In genomic region chr15:57505056-57505713, GRCh38 we compare ENCODE assay signal across 11 cellular contexts.
DNase-seq lines count a peak whose midpoint lies in the region; ATAC-seq, FAIRE-seq and TF ChIP-seq lines count a peak whose summit lies in the region.
"Had no signal": no experiment of that assay in that cellular context is flagged by ENCODE, and none has a peak within 500 bp of the region (broad histone marks: within the 10 kb centered on the region; RNA-seq: fewer than 3 reads in every experiment).

No MANE protein-coding gene starts in this region.

- FAIRE-seq in kidney (lab: Jason Lieb, UNC) (no peak), small intestine (lab: Jason Lieb, UNC) (no peak)

- no peaks in the 10 kb centered on the region for H3K36me3 Mint-ChIP-seq in activated CD4-positive, alpha-beta T cell treated with anti-CD3 and anti-CD28 coated beads, Interleukin-2, amount 10 ng/mL, durations not matched to agents 24 days and 14 days (ENCODE audit: low read depth)

- H3K27me3 Mint-ChIP-seq in activated CD4-positive, alpha-beta T cell treated with anti-CD3 and anti-CD28 coated beads, Interleukin-2, amount 10 ng/mL, durations not matched to agents 24 days and 14 days: no peaks in the 10 kb centered on the region

- TF ChIP-seq CTCF in ascending aorta (IDR thresholded peaks at IDR 0.05) (no peak), kidney (IDR thresholded peaks at IDR 0.05; ENCODE audit: borderline replicate concordance, extremely low read depth, insufficient read depth) (no peak)

- H3K27ac ChIP-seq in ascending aorta (peak overlapping the region; percentile 69 to 83), kidney (ENCODE audit: low read depth in 2 of 2, low read length in 2 of 2) (peak overlapping the region; percentile 88 to 89), small intestine (ENCODE audit: low read depth in 1 of 2, low read length in 1 of 2) (peak overlapping the region in 1 of 2 donors; percentile 73)

- H3K36me3 ChIP-seq in ascending aorta (no peaks in the 10 kb centered on the region), kidney (ENCODE audit: control insufficient read depth in 1 of 2, insufficient read depth in 2 of 2, low read length in 2 of 2) (no peaks in the 10 kb centered on the region), small intestine (ENCODE audit: control insufficient read depth in 2 of 2, insufficient read depth in 2 of 2, low read length in 2 of 2) (no peaks in the 10 kb centered on the region)

- no peak for ATAC-seq in HG03457 (IDR thresholded peaks at IDR 0.05; ENCODE audit: unreplicated experiment)

- H3K9me3 ChIP-seq in ascending aorta (no peaks in the 10 kb centered on the region), kidney (ENCODE audit: control insufficient read depth in 1 of 2, low read length in 2 of 2) (no peaks in the 10 kb centered on the region), small intestine (ENCODE audit: control insufficient read depth, low read depth) (no peaks in the 10 kb centered on the region)

- peak overlapping the region in 1 of 2 donors; percentile 23 for H3K9ac ChIP-seq in kidney (ENCODE audit: low read length in 2 of 2)

- H3K27me3 ChIP-seq in ascending aorta: no peaks in the 10 kb centered on the region
- H3K27me3 ChIP-seq in small intestine (ENCODE audit: control insufficient read depth in 2 of 2, insufficient read depth in 2 of 2, low read length in 2 of 2): no peaks in the 10 kb centered on the region

- DNase-seq in ELR (ENCODE audit: low read depth): peak; percentile 45
- DNase-seq in ascending aorta (ENCODE audit: low spot score in 2 of 2): no peak
- no peak for DNase-seq in kidney
- DNase-seq in small intestine: peak; percentile 42
- no peak for DNase-seq in middle frontal gyrus (ENCODE audit: extremely low spot score, low spot score)
- DNase-seq in epidermal melanocyte (ENCODE audit: insufficient read length, low spot score): no peak
- DNase-seq in activated CD4-positive, alpha-beta T cell treated with anti-CD3 and anti-CD28 coated beads, Interleukin-2, amount 10 ng/mL, durations not matched to agents 24 days and 14 days: no peak
- DNase-seq: foreskin melanocyte, NCI-H187 treated with DMSO at 0.1 percent for 48 hours, OCI-M1 had no signal

- H3K9me3 Mint-ChIP-seq in activated CD4-positive, alpha-beta T cell treated with anti-CD3 and anti-CD28 coated beads, Interleukin-2, amount 10 ng/mL, durations not matched to agents 24 days and 14 days: no peaks in the 10 kb centered on the region

- no peak overlapping the region for H3K4me3 ChIP-seq in ascending aorta
- H3K4me3 ChIP-seq in kidney (ENCODE audit: low read length in 2 of 2): no peak overlapping the region
- no peak overlapping the region for H3K4me3 ChIP-seq in small intestine (ENCODE audit: low read depth in 1 of 2, low read length in 2 of 2)

- no peak overlapping the region for H3K4me3 Mint-ChIP-seq in activated CD4-positive, alpha-beta T cell treated with anti-CD3 and anti-CD28 coated beads, Interleukin-2, amount 10 ng/mL, durations not matched to agents 24 days and 14 days

- H3K27ac Mint-ChIP-seq in activated CD4-positive, alpha-beta T cell treated with anti-CD3 and anti-CD28 coated beads, Interleukin-2, amount 10 ng/mL, durations not matched to agents 24 days and 14 days: no peak overlapping the region

- WGBS in small intestine, 3 donors: 62 to 75% (median 63%) methylated on average over 10 of the region's 10 CpGs

- intact Hi-C loops in ascending aorta (cut with DNase I): no loop called here
- intact Hi-C loops in kidney (cut with DNase I): no loop called here
- intact Hi-C loops in activated CD4-positive, alpha-beta T cell treated with anti-CD3 and anti-CD28 coated beads, Interleukin-2, amount 10 ng/mL, durations not matched to agents 24 days and 14 days (cut with micrococcal nuclease): no loop called here

- H3K4me1 Mint-ChIP-seq in activated CD4-positive, alpha-beta T cell treated with anti-CD3 and anti-CD28 coated beads, Interleukin-2, amount 10 ng/mL, durations not matched to agents 24 days and 14 days: no peaks in the 10 kb centered on the region

- peaks cover 6 to 24% of the 10 kb centered on the region in 2 donors for H3K4me1 ChIP-seq in ascending aorta
- H3K4me1 ChIP-seq in kidney (ENCODE audit: control insufficient read depth in 1 of 2, insufficient read depth in 1 of 2, low read depth in 1 of 2, low read length in 2 of 2): peaks cover 79 to 90% of the 10 kb centered on the region in 2 donors
- H3K4me1 ChIP-seq in small intestine (ENCODE audit: control insufficient read depth in 2 of 2, insufficient read depth in 1 of 2, low read depth in 1 of 2, low read length in 1 of 2): peaks cover 0 to 1% of the 10 kb centered on the region in 2 donors

Comparison
In these comparisons a context has a peak if more than half of its experiments do, and no peak if none do; other contexts are left out.
1. DNase-seq: peak in ELR (single experiment) and small intestine (single experiment); none in ascending aorta (0 of 2), kidney (single experiment), middle frontal gyrus (single experiment), epidermal melanocyte (single experiment) and activated CD4-positive, alpha-beta T cell treated with anti-CD3 and anti-CD28 coated beads, Interleukin-2, amount 10 ng/mL, durations not matched to agents 24 days and 14 days (single experiment).